13 cellular contexts compared by ENCODE assay signal in genomic region chr4:17814140-17814539, GRCh38. TPM values are rescaled to one million over a fixed set of nuclear protein-coding genes. Genes with fewer than 3 reads are reported as not detected.
A peak's percentile ranks its signal among the peaks of the same experiment; 100 is the strongest.
DNase-seq lines count a peak whose midpoint lies in the region; ATAC-seq, FAIRE-seq and TF ChIP-seq lines count a peak whose summit lies in the region.
"Had no signal": no experiment of that assay in that cellular context is flagged by ENCODE, and none has a peak within 500 bp of the region (broad histone marks: within the 10 kb centered on the region; RNA-seq: fewer than 3 reads in every experiment).

No MANE protein-coding gene starts in this region.

- no peaks in the 10 kb centered on the region for H3K9me2 ChIP-seq in GM23248 (ENCODE audit: insufficient read depth)

- peak overlapping the region; percentile 22; the same call in 1 of the 2 replicates for H3K4me3 ChIP-seq in GM23248
- no peak overlapping the region for H3K4me3 ChIP-seq in fibroblast of the aortic adventitia (ENCODE audit: low read depth, low read length)
- H3K4me3 ChIP-seq in kidney (ENCODE audit: low read length in 2 of 2) = no peak overlapping the region
- no peak overlapping the region for H3K4me3 ChIP-seq in WERI-Rb-1 (ENCODE audit: low read depth, low read length)

- ATAC-seq in T-helper 17 cell = no peak
- ATAC-seq: effector memory CD8-positive, alpha-beta T cell had no signal

- H3K4me2 ChIP-seq in GM23248 (ENCODE audit: unreplicated experiment) = peak overlapping the region; percentile 97

- no peaks in the 10 kb centered on the region for H3K27me3 Mint-ChIP-seq in T-helper 17 cell
- H3K27me3 Mint-ChIP-seq: activated naive CD4-positive, alpha-beta T cell treated with anti-CD3 and anti-CD28 coated beads, Interleukin-2, amount 50 U/mL, for 24 hours; effector memory CD8-positive, alpha-beta T cell had no signal

- FAIRE-seq in kidney (lab: Jason Lieb, UNC) (no peak), urothelium cell line (lab: Jason Lieb, UNC) (no peak)

- H3K27ac ChIP-seq in GM23248 (peak overlapping the region; percentile 28), kidney (ENCODE audit: low read depth in 2 of 2, low read length in 2 of 2) (no peak overlapping the region), WERI-Rb-1 (no peak overlapping the region)

- peaks cover 3% of the 10 kb centered on the region for H3K36me3 Mint-ChIP-seq in T-helper 17 cell (ENCODE audit: low read depth)
- H3K36me3 Mint-ChIP-seq: activated naive CD4-positive, alpha-beta T cell treated with anti-CD3 and anti-CD28 coated beads, Interleukin-2, amount 50 U/mL, for 24 hours had no signal

- in situ Hi-C loops in ACHN (cut with HindIII; ENCODE audit: low pct_ligation_motif_present, low pct_unique_long_range_greater_than_20kb, low sequenced_read_pairs) (no loop called here), GM23248 (cut with MboI) (loop anchor here (25.0 kb wide), 1 partner anchor 252 kb away; no protein-coding TSS in a partner anchor)

- intact Hi-C loops in kidney (cut with DNase I) = no loop called here

- peak overlapping the region; percentile 84; the same call in 1 of the 2 replicates for H3K9ac ChIP-seq in GM23248
- H3K9ac ChIP-seq in kidney (ENCODE audit: low read length in 2 of 2) = no peak overlapping the region

- H3K9me3 ChIP-seq in GM23248 (ENCODE audit: low read depth) = no peaks in the 10 kb centered on the region
- H3K9me3 ChIP-seq in T-helper 17 cell (ENCODE audit: control insufficient read depth, low read length, poor library complexity, severe bottlenecking) = no peaks in the 10 kb centered on the region
- H3K9me3 ChIP-seq in kidney (ENCODE audit: control insufficient read depth in 1 of 2, low read length in 2 of 2) = no peaks in the 10 kb centered on the region
- no peaks in the 10 kb centered on the region for H3K9me3 ChIP-seq in WERI-Rb-1 (ENCODE audit: severe bottlenecking)

- DNase-seq in ACHN = peak; percentile 39
- peak; percentile 62 for DNase-seq in GM23248
- no peak for DNase-seq in T-helper 17 cell
- DNase-seq in fibroblast of the aortic adventitia (ENCODE audit: low read depth) = peak; percentile 76
- DNase-seq in kidney = no peak
- no peak for DNase-seq in urothelium cell line (ENCODE audit: low spot score)
- no peak for DNase-seq in NCI-H345 treated with DMSO at 0.1 percent for 48 hours (lab: John Stamatoyannopoulos, UW; ENCODE audit: unreplicated experiment)
- no peak for DNase-seq in WERI-Rb-1
- DNase-seq: activated CD4-positive, alpha-beta T cell treated with anti-CD3 and anti-CD28 coated beads, Interleukin-2, amount 50 U/mL, for 48 hours; effector memory CD8-positive, alpha-beta T cell; MM.1S; NCI-H524 had no signal

- H3K27me3 ChIP-seq in GM23248 (replicated peaks; ENCODE audit: insufficient read depth) (no peaks in the 10 kb centered on the region), WERI-Rb-1 (ENCODE audit: insufficient read depth, low read depth, severe bottlenecking) (no peaks in the 10 kb centered on the region)

- H3K36me3 ChIP-seq in GM23248 (ENCODE audit: low read depth) (peaks cover 5% of the 10 kb centered on the region; the same call in 1 of the 2 replicates), kidney (ENCODE audit: control insufficient read depth in 1 of 2, insufficient read depth in 2 of 2, low read length in 2 of 2) (no peaks in the 10 kb centered on the region), WERI-Rb-1 (peaks cover 78% of the 10 kb centered on the region)

- no peaks in the 10 kb centered on the region; the same call in 1 of the 2 replicates for H4K20me1 ChIP-seq in GM23248 (ENCODE audit: insufficient read depth)

- peaks cover 33% of the 10 kb centered on the region for H3K4me1 Mint-ChIP-seq in T-helper 17 cell

- peaks cover 11% of the 10 kb centered on the region; the same call in 1 of the 2 replicates for H3F3A ChIP-seq in GM23248 (ENCODE audit: insufficient read depth)

- peaks cover 93% of the 10 kb centered on the region for H3K79me2 ChIP-seq in GM23248 (ENCODE audit: insufficient read depth)

- no peak for TF ChIP-seq CTCF in fibroblast of the aortic adventitia (IDR thresholded peaks at IDR 0.05; ENCODE audit: insufficient read depth, low read length)
- TF ChIP-seq CTCF in kidney (IDR thresholded peaks at IDR 0.05; ENCODE audit: borderline replicate concordance, extremely low read depth, insufficient read depth) = no peak
- no peak for TF ChIP-seq CTCF in WERI-Rb-1 (IDR thresholded peaks at IDR 0.05; ENCODE audit: low read depth, low read length)

- H3K4me3 Mint-ChIP-seq in T-helper 17 cell = no peak overlapping the region
- H3K4me3 Mint-ChIP-seq: activated naive CD4-positive, alpha-beta T cell treated with anti-CD3 and anti-CD28 coated beads, Interleukin-2, amount 50 U/mL, for 24 hours; effector memory CD8-positive, alpha-beta T cell had no signal

- 82 to 83% methylated on average over 3 of the region's 3 CpGs for WGBS in GM23248 (ENCODE audit: low coverage in 1 of 2, low lambda C conversion rate in 2 of 2, missing lambda C conversion rate in 2 of 2), 2 experiments

- peaks cover 32% of the 10 kb centered on the region for H3K4me1 ChIP-seq in GM23248 (ENCODE audit: insufficient read depth)
- peaks cover 2 to 4% of the 10 kb centered on the region in 2 donors for H3K4me1 ChIP-seq in kidney (ENCODE audit: control insufficient read depth in 1 of 2, insufficient read depth in 1 of 2, low read depth in 1 of 2, low read length in 2 of 2)

- peak overlapping the region; percentile 95 for H2AFZ ChIP-seq in GM23248

- peak overlapping the region; percentile 54 for H3K27ac Mint-ChIP-seq in T-helper 17 cell
- H3K27ac Mint-ChIP-seq: activated naive CD4-positive, alpha-beta T cell treated with anti-CD3 and anti-CD28 coated beads, Interleukin-2, amount 50 U/mL, for 24 hours had no signal

RNA-seq across cellular contexts. Expression of gene NCAPG, which starts 3.4 kb away (rescaled TPM):
- total RNA-seq in GM23248 (2014; rRNA removed; shearing (Covaris generic)) = 15.6 and 18.5 TPM in 2 replicates
- polyA plus RNA-seq in GM23248 (2016; fragmentation: Nextera tagmentation; extraction: Ambion mirVana) = 13.1 and 14.0 TPM in 2 replicates
- total RNA-seq in T-helper 17 cell = 1 to 10 TPM in 1 of 2 donors, under 1 TPM in 1; 0.35 to 1.2 TPM
- total RNA-seq in fibroblast of the aortic adventitia (ENCODE audit: low replicate concordance) = 2.0 and 60.1 TPM in 2 replicates
- 0.91 TPM for total RNA-seq in kidney
- polyA plus RNA-seq in kidney (ENCODE audit: insufficient read depth, low read depth, low replicate concordance) = 0.19 TPM

RNA-seq across cellular contexts. Expression of gene DCAF16, which starts 3.6 kb away (rescaled TPM):
- total RNA-seq in GM23248 (2014; rRNA removed; shearing (Covaris generic)) = 22.1 and 24.4 TPM in 2 replicates
- polyA plus RNA-seq in GM23248 (2016; fragmentation: Nextera tagmentation; extraction: Ambion mirVana) = 11.2 and 11.8 TPM in 2 replicates
- 10 to 100 TPM; 71.6 to 74.1 TPM for total RNA-seq in T-helper 17 cell
- 27.1 and 27.2 TPM in 2 replicates for total RNA-seq in fibroblast of the aortic adventitia (ENCODE audit: low replicate concordance)
- total RNA-seq in kidney = 40.7 TPM
- 7.4 TPM for polyA plus RNA-seq in kidney (ENCODE audit: insufficient read depth, low read depth, low replicate concordance)

RNA-seq across cellular contexts. Expression of gene FAM184B, which starts 32.7 kb away (rescaled TPM):
- total RNA-seq in GM23248 (2014; rRNA removed; shearing (Covaris generic)) = not detected in 2 replicates
- polyA plus RNA-seq in GM23248 (2016; fragmentation: Nextera tagmentation; extraction: Ambion mirVana) (0.04 and 0.06 TPM in 2 replicates), kidney (ENCODE audit: insufficient read depth, low read depth, low replicate concordance) (0.39 TPM)
- total RNA-seq in T-helper 17 cell (not detected), fibroblast of the aortic adventitia (ENCODE audit: low replicate concordance) (not detected in 2 replicates), kidney (0.09 TPM)

Comparison
In these comparisons a context has a peak if more than half of its experiments do, and no peak if none do; other contexts are left out.
1. DNase-seq: peak in ACHN (single experiment), GM23248 (single experiment) and fibroblast of the aortic adventitia (single experiment); none in T-helper 17 cell (0 of 3), kidney (single experiment), urothelium cell line (single experiment), NCI-H345 treated with DMSO at 0.1 percent for 48 hours (single experiment) and WERI-Rb-1 (single experiment).